ENCODE assay signal across 21 cellular contexts in the genomic region with DNA sequence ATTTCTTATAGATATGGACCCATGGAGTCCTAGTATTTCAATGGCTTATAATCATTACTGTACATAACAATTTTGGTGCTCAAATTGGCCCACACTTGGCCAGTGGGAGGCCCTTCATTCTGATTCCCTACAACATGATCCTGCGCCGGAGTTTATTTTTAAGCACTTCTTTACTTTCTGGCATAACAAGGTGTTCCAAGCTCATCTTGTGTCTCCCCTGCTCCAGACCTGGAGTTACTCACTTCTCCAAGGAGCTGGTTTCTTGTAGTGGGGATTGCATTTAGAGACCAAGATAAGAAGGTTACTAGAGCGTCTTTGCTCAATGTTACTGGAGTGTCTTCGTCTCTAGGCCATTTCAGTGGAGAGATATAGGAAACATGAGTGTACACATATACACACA.
"Had no signal": no experiment of that assay in that cellular context is flagged by ENCODE, and none has a peak within 500 bp of the region (broad histone marks: within the 10 kb centered on the region; RNA-seq: fewer than 3 reads in every experiment).

No MANE protein-coding gene starts in this region.

- H3K4me3 ChIP-seq: SJSA1, SK-N-MC had no signal

- H3K36me3 ChIP-seq: SJSA1 had no signal

- H3K27ac ChIP-seq: KMS-11, SJSA1, SK-N-MC had no signal

- H3K27me3 ChIP-seq: SJSA1 had no signal

- H3K9me3 ChIP-seq: SJSA1 had no signal

- H3K4me1 ChIP-seq: SJSA1 had no signal

- DNase-seq: IMR-90, Kasumi-1, MM.1S, NCI-H1092 treated with DMSO at 0.1 percent for 48 hours, NCI-H1436, NCI-H187, NCI-H2029, NCI-H2081 treated with DMSO at 0.1 percent for 48 hours, NCI-H2171, NCI-H226, NCI-H446, NCI-H510A, NCI-H524 treated with DMSO at 0.1 percent for 48 hours, NCI-H69, NCI-H774, Right ventricle myocardium superior, RPMI8226, SIG-M5 had no signal
